18 cellular contexts compared by ENCODE assay signal in the genomic region with DNA sequence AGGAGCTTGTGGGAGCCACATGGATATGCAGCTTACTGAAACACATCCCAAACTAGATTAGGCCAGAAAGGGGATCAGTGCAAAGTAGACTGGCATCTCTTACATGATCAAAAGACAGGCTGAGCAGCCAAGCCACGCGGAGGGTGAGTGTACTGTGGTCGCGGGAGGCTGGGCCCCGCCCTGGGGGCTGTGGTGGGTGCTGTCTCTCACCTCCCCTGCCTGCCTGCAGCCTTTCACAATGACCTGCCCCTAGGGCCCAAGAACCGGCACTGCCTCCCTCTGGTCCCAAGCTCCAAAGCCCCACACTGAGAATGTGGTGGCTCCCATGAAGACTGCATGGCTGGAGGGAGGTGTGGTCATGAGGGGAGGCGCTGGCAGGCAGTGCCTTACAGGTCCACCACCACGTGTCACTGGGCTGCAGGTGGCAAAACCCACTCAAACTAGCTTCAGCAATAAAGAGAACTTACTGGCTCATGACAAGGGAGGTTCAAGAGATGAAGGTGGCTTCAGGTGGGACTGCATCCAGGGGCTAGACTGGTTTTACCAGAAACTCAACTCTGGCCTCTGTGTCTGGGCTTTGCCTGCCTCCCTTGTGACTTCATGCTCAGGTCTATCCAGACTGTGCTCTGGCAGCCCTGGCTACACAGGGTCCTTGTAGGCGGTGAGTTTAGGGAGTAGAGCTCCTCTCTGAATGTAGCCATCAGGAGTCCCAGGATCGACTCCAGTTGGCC. TPM values are rescaled to one million over a fixed set of nuclear protein-coding genes. Genes with fewer than 3 reads are reported as not detected.
DNase-seq lines count a peak whose midpoint lies in the region; ATAC-seq and TF ChIP-seq lines count a peak whose summit lies in the region.
"Had no signal": no experiment of that assay in that cellular context is flagged by ENCODE, and none has a peak within 500 bp of the region (broad histone marks: within the 10 kb centered on the region; RNA-seq: fewer than 3 reads in every experiment).

No MANE protein-coding gene starts in this region.

- no peaks in the 10 kb centered on the region for H3K9me3 ChIP-seq in SK-N-SH
- 0 out of 2 replicates have a peak, but pooled peaks cover 6% of the 10 kb centered on the region for H3K9me3 ChIP-seq in PC-3 (ENCODE audit: low read length)
- H3K9me3 ChIP-seq in lower lobe of right lung, result no peaks in the 10 kb centered on the region
- no peaks in the 10 kb centered on the region for H3K9me3 ChIP-seq in upper lobe of right lung
- H3K9me3 ChIP-seq: psoas muscle had no signal

- no TSS peak for BruUV-seq in PC-3 (replicated peaks; lab: Mats Ljungman, UMichigan)

- CTCF ChIA-PET in SK-N-SH (lab: Yijun Ruan, JAX) (interaction anchor here (0.6 to 2.7 kb wide), 5 partner anchors 15 to 308 kb away, joined by 3 to 12 read pairs (median 4); no protein-coding TSS in a partner anchor), PC-3 (lab: Charles Lee) (interaction anchor here (0.6 kb wide), 1 partner anchor 359 kb away, joined by 3 read pairs; no protein-coding TSS in a partner anchor)

- H3K4me2 ChIP-seq in SK-N-SH (no peak overlapping the region), PC-3 (ENCODE audit: low read length) (no peak overlapping the region)

- no peak for TF ChIP-seq RAD21 in SK-N-SH (IDR thresholded peaks at IDR 0.05; ENCODE audit: low read length)

- POLR2A ChIA-PET in SK-N-SH (lab: Yijun Ruan, JAX) (no interaction called here), PC-3 (lab: Charles Lee; ENCODE audit: unreplicated experiment) (no interaction called here)

- H3K9me2 ChIP-seq in SK-N-SH, result no peaks in the 10 kb centered on the region
- H3K9me2 ChIP-seq in PC-3 (replicated peaks; ENCODE audit: low read length), result no peaks in the 10 kb centered on the region

- H3K27ac ChIP-seq in SK-N-SH (ENCODE audit: low read depth in 2 of 2, low read length in 1 of 2) (no peak overlapping the region), PC-3 (ENCODE audit: low read length) (no peak overlapping the region), lower lobe of right lung (no peak overlapping the region), upper lobe of right lung (no peak overlapping the region)
- H3K27ac ChIP-seq: heart left ventricle, psoas muscle had no signal

- H3K27me3 ChIP-seq in SK-N-SH (ENCODE audit: insufficient read depth), result no peaks in the 10 kb centered on the region
- no peaks in the 10 kb centered on the region for H3K27me3 ChIP-seq in PC-3 (ENCODE audit: low read length)
- H3K27me3 ChIP-seq in lower lobe of right lung (ENCODE audit: low read depth), result no peaks in the 10 kb centered on the region
- H3K27me3 ChIP-seq in upper lobe of right lung, result no peaks in the 10 kb centered on the region
- H3K27me3 ChIP-seq: heart left ventricle had no signal

- H4K20me1 ChIP-seq in SK-N-SH (ENCODE audit: insufficient read depth) (no peaks in the 10 kb centered on the region), PC-3 (ENCODE audit: low read length) (no peaks in the 10 kb centered on the region)

- H3K79me2 ChIP-seq in SK-N-SH (ENCODE audit: insufficient read depth), result no peaks in the 10 kb centered on the region
- no peaks in the 10 kb centered on the region for H3K79me2 ChIP-seq in PC-3 (ENCODE audit: low read length)

- TF ChIP-seq CTCF in SK-N-SH (IDR thresholded peaks at IDR 0.05), result no peak
- no peak for TF ChIP-seq CTCF in PC-3 (conservative IDR thresholded peaks at IDR 0.05; ENCODE audit: low read depth, low read length)
- TF ChIP-seq CTCF in lower lobe of right lung (IDR thresholded peaks at IDR 0.05), result no peak
- no peak for TF ChIP-seq CTCF in upper lobe of right lung (IDR thresholded peaks at IDR 0.05)

- TF ChIP-seq EP300 in SK-N-SH (IDR thresholded peaks at IDR 0.05; ENCODE audit: borderline replicate concordance in 1 of 2, low read depth in 1 of 2, low read length in 1 of 2), result no peak

- DNase-seq in SK-N-SH (peak; percentile 16), PC-3 (peak; percentile 16), lower lobe of right lung (no peak), upper lobe of right lung (no peak), RKO (ENCODE audit: low spot score) (no peak), foreskin melanocyte (no peak)
- DNase-seq: activated effector memory CD4-positive, alpha-beta T cell treated with anti-CD3 and anti-CD28 coated beads, Interleukin-2, amount 50 U/mL, for 16 hours; amniotic stem cell; DMS53; effector CD4-positive, alpha-beta T cell; heart left ventricle; mammary epithelial cell; NCI-H2029; NCI-H526 treated with DMSO at 0.1 percent for 48 hours; psoas muscle; T-helper 9 cell had no signal

- intact Hi-C loops in PC-3 (cut with micrococcal nuclease) (no loop called here), lower lobe of right lung (cut with DNase I) (no loop called here), upper lobe of right lung (cut with DNase I) (loop anchor here (10.0 kb wide), 1 partner anchor 301 kb away; no protein-coding TSS in a partner anchor)

- H3K36me3 ChIP-seq in SK-N-SH (replicated peaks in 1 of 2; ENCODE audit: control insufficient read depth in 1 of 2, insufficient read depth in 2 of 2, low read length in 1 of 2) (no peaks in the 10 kb centered on the region), PC-3 (ENCODE audit: low read depth, low read length) (no peaks in the 10 kb centered on the region), lower lobe of right lung (no peaks in the 10 kb centered on the region), upper lobe of right lung (no peaks in the 10 kb centered on the region)
- H3K36me3 ChIP-seq: heart left ventricle had no signal

- H3K9ac ChIP-seq in SK-N-SH, result no peak overlapping the region
- H3K9ac ChIP-seq in PC-3 (ENCODE audit: low read length), result no peak overlapping the region

- H3K4me3 ChIP-seq in SK-N-SH (ENCODE audit: low read depth in 2 of 2, low read length in 1 of 2), result no peak overlapping the region
- H3K4me3 ChIP-seq in PC-3 (ENCODE audit: low read length), result no peak overlapping the region
- H3K4me3 ChIP-seq in lower lobe of right lung, result no peak overlapping the region
- H3K4me3 ChIP-seq in upper lobe of right lung, result no peak overlapping the region
- H3K4me3 ChIP-seq: heart left ventricle, psoas muscle had no signal

- ATAC-seq in SK-N-SH treated with all-trans-retinoic acid at 6 μM for 48 hours (no peak), PC-3 (no peak), lower lobe of right lung (peak; percentile 20 to 34), upper lobe of right lung (peak; percentile 54), GM21515 (IDR thresholded peaks at IDR 0.05; ENCODE audit: unreplicated experiment) (no peak)
- ATAC-seq: heart left ventricle, psoas muscle had no signal

- H3K4me1 ChIP-seq in SK-N-SH (ENCODE audit: control insufficient read depth in 1 of 2, insufficient read depth in 2 of 2, low read depth in 1 of 2, low read length in 1 of 2) (no peaks in the 10 kb centered on the region), PC-3 (ENCODE audit: insufficient read depth, low read length) (no peaks in the 10 kb centered on the region), lower lobe of right lung (peaks cover under 1% of the 10 kb centered on the region), upper lobe of right lung (no peaks in the 10 kb centered on the region)
- H3K4me1 ChIP-seq: psoas muscle had no signal

- H3F3A ChIP-seq in SK-N-SH (replicated peaks; ENCODE audit: insufficient read depth) (no peaks in the 10 kb centered on the region), PC-3 (ENCODE audit: low read length, unreplicated experiment) (no peaks in the 10 kb centered on the region)

- 100% methylated on average over 4 of the region's 10 CpGs for WGBS in SK-N-SH (ENCODE audit: low lambda C conversion rate)

- H2AFZ ChIP-seq in SK-N-SH (ENCODE audit: low read depth), result no peak overlapping the region
- H2AFZ ChIP-seq in PC-3 (ENCODE audit: low read length), result no peak overlapping the region

TF ChIP-seq in SK-N-SH, 30 proteins besides CTCF, POLR2A, EP300 and RAD21 (continues in another document):
- no peak for TF ChIP-seq FOXM1 (IDR thresholded peaks at IDR 0.05; ENCODE audit: low read depth)
- no peak for TF ChIP-seq TCF12 (IDR thresholded peaks at IDR 0.05)
- TF ChIP-seq YY1 (IDR thresholded peaks at IDR 0.05; ENCODE audit: low read depth), result no peak
- no peak for TF ChIP-seq RXRA (IDR thresholded peaks at IDR 0.05; ENCODE audit: borderline replicate concordance, low read depth)
- no peak for TF ChIP-seq USF1 (IDR thresholded peaks at IDR 0.05; ENCODE audit: borderline replicate concordance, low read depth)
- no peak for TF ChIP-seq FOSL2 (IDR thresholded peaks at IDR 0.05; ENCODE audit: borderline replicate concordance, low read depth)
- no peak for TF ChIP-seq RFX5 (IDR thresholded peaks at IDR 0.05; ENCODE audit: low read length)
- no peak for TF ChIP-seq EZH2phosphoT487 (IDR thresholded peaks at IDR 0.05; ENCODE audit: borderline replicate concordance, low read depth)
- TF ChIP-seq GATA2 (CRISPR knock-in tag; IDR thresholded peaks at IDR 0.05), result no peak

TF ChIP-seq in SK-N-SH treated with all-trans-retinoic acid at 6 μM for 48 hours, 23 proteins besides CTCF, POLR2A, EP300 and RAD21 (continues in another document):
- TF ChIP-seq, protein P1, sequence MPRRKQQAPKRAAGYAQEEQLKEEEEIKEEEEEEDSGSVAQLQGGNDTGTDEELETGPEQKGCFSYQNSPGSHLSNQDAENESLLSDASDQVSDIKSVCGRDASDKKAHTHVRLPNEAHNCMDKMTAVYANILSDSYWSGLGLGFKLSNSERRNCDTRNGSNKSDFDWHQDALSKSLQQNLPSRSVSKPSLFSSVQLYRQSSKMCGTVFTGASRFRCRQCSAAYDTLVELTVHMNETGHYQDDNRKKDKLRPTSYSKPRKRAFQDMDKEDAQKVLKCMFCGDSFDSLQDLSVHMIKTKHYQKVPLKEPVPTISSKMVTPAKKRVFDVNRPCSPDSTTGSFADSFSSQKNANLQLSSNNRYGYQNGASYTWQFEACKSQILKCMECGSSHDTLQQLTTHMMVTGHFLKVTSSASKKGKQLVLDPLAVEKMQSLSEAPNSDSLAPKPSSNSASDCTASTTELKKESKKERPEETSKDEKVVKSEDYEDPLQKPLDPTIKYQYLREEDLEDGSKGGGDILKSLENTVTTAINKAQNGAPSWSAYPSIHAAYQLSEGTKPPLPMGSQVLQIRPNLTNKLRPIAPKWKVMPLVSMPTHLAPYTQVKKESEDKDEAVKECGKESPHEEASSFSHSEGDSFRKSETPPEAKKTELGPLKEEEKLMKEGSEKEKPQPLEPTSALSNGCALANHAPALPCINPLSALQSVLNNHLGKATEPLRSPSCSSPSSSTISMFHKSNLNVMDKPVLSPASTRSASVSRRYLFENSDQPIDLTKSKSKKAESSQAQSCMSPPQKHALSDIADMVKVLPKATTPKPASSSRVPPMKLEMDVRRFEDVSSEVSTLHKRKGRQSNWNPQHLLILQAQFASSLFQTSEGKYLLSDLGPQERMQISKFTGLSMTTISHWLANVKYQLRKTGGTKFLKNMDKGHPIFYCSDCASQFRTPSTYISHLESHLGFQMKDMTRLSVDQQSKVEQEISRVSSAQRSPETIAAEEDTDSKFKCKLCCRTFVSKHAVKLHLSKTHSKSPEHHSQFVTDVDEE (CRISPR knock-in tag; IDR thresholded peaks at IDR 0.05), result no peak
- no peak for TF ChIP-seq ZNF70 (CRISPR knock-in tag; IDR thresholded peaks at IDR 0.05)
- TF ChIP-seq ZC3H10 (CRISPR knock-in tag; IDR thresholded peaks at IDR 0.05), result no peak
- TF ChIP-seq ESRRG (CRISPR knock-in tag; IDR thresholded peaks at IDR 0.05), result no peak

RNA-seq across cellular contexts. Expression of gene PLXND1, which starts 27.4 kb away (rescaled TPM):
- 43.0 and 53.5 TPM in 2 replicates for polyA plus RNA-seq in SK-N-SH (2012; rRNA removed)
- polyA plus RNA-seq in SK-N-SH (2012; cell fraction: cytosol; rRNA removed), result 26.5 and 37.7 TPM in 2 replicates
- polyA plus RNA-seq in SK-N-SH (2012; cell fraction: nucleus; rRNA removed), result 122 and 155 TPM in 2 replicates
- 19.2 and 21.8 TPM in 2 replicates for total RNA-seq in PC-3 (2014; rRNA removed)
- total RNA-seq in lower lobe of right lung, result 233 TPM
- total RNA-seq in upper lobe of right lung, result 284 TPM

Comparison
In these comparisons a context has a peak if more than half of its experiments do, and no peak if none do; other contexts are left out.
1. DNase-seq: peak in SK-N-SH (single experiment) and PC-3 (single experiment); none in lower lobe of right lung (single experiment), upper lobe of right lung (single experiment), RKO (single experiment) and foreskin melanocyte (single experiment).
2. ATAC-seq: peak in lower lobe of right lung (2 of 2) and upper lobe of right lung (single experiment); none in SK-N-SH treated with all-trans-retinoic acid at 6 μM for 48 hours (single experiment), PC-3 (single experiment) and GM21515 (single experiment).
3. RNA of gene PLXND1, which starts 27.4 kb away (total RNA-seq): 284 TPM in upper lobe of right lung (single experiment) and 233 TPM in lower lobe of right lung (single experiment); 19.2 to 21.8 TPM in PC-3; every median in the first group is over 10 times any median in the second.